2 cellular contexts compared by ENCODE assay signal in the genomic region with DNA sequence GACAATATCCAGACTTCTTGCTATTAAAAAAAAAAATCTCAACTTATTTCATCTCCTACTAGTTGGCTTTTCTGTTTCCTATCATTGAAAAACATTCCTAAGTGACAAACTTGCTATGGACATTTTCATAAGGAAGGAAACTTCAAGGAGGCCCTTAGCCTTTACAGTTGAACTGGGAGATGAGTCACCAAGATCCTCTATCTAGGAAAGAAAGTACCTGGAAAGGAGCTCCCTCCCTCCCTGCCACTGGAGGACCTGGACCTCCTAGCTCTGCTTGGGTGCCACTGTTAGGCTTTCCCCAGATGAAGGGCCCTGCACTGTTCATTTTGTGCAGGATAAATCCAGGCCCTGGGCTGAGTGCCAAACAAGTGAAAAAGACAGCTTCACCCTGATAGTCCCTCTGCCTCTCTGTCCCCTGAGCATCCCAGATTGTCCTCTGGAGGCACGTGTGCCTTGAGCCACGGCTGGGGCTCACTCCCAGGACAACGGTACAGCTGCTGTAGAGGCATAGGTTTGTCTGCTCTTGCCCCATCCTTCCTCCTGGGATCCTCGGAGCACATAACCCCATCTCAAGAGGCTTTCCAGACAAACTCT.
TF ChIP-seq lines count a peak whose summit lies in the region.

No MANE protein-coding gene starts in this region.

TF ChIP-seq in HEK293, 187 proteins besides CTCF, POLR2A, EP300 and RAD21 (continued from another document):
- TF ChIP-seq, protein P1, sequence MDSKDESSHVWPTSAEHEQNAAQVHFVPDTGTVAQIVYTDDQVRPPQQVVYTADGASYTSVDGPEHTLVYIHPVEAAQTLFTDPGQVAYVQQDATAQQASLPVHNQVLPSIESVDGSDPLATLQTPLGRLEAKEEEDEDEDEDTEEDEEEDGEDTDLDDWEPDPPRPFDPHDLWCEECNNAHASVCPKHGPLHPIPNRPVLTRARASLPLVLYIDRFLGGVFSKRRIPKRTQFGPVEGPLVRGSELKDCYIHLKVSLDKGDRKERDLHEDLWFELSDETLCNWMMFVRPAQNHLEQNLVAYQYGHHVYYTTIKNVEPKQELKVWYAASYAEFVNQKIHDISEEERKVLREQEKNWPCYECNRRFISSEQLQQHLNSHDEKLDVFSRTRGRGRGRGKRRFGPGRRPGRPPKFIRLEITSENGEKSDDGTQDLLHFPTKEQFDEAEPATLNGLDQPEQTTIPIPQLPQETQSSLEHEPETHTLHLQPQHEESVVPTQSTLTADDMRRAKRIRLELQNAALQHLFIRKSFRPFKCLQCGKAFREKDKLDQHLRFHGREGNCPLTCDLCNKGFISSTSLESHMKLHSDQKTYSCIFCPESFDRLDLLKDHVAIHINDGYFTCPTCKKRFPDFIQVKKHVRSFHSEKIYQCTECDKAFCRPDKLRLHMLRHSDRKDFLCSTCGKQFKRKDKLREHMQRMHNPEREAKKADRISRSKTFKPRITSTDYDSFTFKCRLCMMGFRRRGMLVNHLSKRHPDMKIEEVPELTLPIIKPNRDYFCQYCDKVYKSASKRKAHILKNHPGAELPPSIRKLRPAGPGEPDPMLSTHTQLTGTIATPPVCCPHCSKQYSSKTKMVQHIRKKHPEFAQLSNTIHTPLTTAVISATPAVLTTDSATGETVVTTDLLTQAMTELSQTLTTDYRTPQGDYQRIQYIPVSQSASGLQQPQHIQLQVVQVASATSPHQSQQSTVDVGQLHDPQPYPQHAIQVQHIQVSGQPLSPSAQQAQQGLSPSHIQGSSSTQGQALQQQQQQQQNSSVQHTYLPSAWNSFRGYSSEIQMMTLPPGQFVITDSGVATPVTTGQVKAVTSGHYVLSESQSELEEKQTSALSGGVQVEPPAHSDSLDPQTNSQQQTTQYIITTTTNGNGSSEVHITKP (tag by site-specific recombination; IDR thresholded peaks at IDR 0.05) = no peak
- TF ChIP-seq ZSCAN30 (tag by site-specific recombination; IDR thresholded peaks at IDR 0.05) (no peak), ZNF223 (tag by site-specific recombination; IDR thresholded peaks at IDR 0.05) (no peak), ZBTB48 (tag by site-specific recombination; IDR thresholded peaks at IDR 0.05) (0 out of 2 replicates have a peak, but pooled peaks have one; percentile 47)

TF ChIP-seq in SK-N-SH, 30 proteins besides CTCF, POLR2A, EP300 and RAD21 (continued from another document):
- TF ChIP-seq, protein P2, sequence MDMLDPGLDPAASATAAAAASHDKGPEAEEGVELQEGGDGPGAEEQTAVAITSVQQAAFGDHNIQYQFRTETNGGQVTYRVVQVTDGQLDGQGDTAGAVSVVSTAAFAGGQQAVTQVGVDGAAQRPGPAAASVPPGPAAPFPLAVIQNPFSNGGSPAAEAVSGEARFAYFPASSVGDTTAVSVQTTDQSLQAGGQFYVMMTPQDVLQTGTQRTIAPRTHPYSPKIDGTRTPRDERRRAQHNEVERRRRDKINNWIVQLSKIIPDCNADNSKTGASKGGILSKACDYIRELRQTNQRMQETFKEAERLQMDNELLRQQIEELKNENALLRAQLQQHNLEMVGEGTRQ (IDR thresholded peaks at IDR 0.05; ENCODE audit: borderline replicate concordance, low read depth, low read length) = no peak
- TF ChIP-seq POLR2AphosphoS5 (IDR thresholded peaks at IDR 0.05; ENCODE audit: low read depth, low read length) (no peak), NRF1 (IDR thresholded peaks at IDR 0.05; ENCODE audit: low read depth, low read length) (no peak), ELF1 (IDR thresholded peaks at IDR 0.05) (no peak), TAF1 (IDR thresholded peaks at IDR 0.05; ENCODE audit: borderline replicate concordance, low read depth, low read length) (no peak), SIN3A (IDR thresholded peaks at IDR 0.05; ENCODE audit: borderline replicate concordance, low read depth, low read length) (no peak), FOSL2 (IDR thresholded peaks at IDR 0.05; ENCODE audit: borderline replicate concordance, low read depth) (0 out of 2 replicates have a peak, but pooled peaks have one; percentile 30), TCF12 (IDR thresholded peaks at IDR 0.05) (peak; percentile 37), MXI1 (IDR thresholded peaks at IDR 0.05; ENCODE audit: low read depth, low read length) (peak; percentile 36; the same call in 1 of the 2 replicates), JUND (IDR thresholded peaks at IDR 0.05) (no peak), TEAD4 (IDR thresholded peaks at IDR 0.05; ENCODE audit: borderline replicate concordance, insufficient read depth) (no peak), RXRA (IDR thresholded peaks at IDR 0.05; ENCODE audit: borderline replicate concordance, low read depth) (no peak), EZH2phosphoT487 (IDR thresholded peaks at IDR 0.05; ENCODE audit: borderline replicate concordance, low read depth) (no peak)
- TF ChIP-seq, protein P3, sequence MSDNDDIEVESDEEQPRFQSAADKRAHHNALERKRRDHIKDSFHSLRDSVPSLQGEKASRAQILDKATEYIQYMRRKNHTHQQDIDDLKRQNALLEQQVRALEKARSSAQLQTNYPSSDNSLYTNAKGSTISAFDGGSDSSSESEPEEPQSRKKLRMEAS (IDR thresholded peaks at IDR 0.05; ENCODE audit: low read depth) = no peak
- TF ChIP-seq, protein P4, sequence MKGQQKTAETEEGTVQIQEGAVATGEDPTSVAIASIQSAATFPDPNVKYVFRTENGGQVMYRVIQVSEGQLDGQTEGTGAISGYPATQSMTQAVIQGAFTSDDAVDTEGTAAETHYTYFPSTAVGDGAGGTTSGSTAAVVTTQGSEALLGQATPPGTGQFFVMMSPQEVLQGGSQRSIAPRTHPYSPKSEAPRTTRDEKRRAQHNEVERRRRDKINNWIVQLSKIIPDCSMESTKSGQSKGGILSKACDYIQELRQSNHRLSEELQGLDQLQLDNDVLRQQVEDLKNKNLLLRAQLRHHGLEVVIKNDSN (IDR thresholded peaks at IDR 0.05; ENCODE audit: borderline replicate concordance, low read depth) = no peak
- TF ChIP-seq, protein P5, sequence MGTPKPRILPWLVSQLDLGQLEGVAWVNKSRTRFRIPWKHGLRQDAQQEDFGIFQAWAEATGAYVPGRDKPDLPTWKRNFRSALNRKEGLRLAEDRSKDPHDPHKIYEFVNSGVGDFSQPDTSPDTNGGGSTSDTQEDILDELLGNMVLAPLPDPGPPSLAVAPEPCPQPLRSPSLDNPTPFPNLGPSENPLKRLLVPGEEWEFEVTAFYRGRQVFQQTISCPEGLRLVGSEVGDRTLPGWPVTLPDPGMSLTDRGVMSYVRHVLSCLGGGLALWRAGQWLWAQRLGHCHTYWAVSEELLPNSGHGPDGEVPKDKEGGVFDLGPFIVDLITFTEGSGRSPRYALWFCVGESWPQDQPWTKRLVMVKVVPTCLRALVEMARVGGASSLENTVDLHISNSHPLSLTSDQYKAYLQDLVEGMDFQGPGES (IDR thresholded peaks at IDR 0.05; ENCODE audit: low read depth, low read length) = no peak
- TF ChIP-seq, protein P6, sequence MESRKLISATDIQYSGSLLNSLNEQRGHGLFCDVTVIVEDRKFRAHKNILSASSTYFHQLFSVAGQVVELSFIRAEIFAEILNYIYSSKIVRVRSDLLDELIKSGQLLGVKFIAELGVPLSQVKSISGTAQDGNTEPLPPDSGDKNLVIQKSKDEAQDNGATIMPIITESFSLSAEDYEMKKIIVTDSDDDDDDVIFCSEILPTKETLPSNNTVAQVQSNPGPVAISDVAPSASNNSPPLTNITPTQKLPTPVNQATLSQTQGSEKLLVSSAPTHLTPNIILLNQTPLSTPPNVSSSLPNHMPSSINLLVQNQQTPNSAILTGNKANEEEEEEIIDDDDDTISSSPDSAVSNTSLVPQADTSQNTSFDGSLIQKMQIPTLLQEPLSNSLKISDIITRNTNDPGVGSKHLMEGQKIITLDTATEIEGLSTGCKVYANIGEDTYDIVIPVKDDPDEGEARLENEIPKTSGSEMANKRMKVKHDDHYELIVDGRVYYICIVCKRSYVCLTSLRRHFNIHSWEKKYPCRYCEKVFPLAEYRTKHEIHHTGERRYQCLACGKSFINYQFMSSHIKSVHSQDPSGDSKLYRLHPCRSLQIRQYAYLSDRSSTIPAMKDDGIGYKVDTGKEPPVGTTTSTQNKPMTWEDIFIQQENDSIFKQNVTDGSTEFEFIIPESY (IDR thresholded peaks at IDR 0.05; ENCODE audit: borderline replicate concordance, low read depth) = no peak
